ENCODE assay signal across 8 cellular contexts in the genomic region with DNA sequence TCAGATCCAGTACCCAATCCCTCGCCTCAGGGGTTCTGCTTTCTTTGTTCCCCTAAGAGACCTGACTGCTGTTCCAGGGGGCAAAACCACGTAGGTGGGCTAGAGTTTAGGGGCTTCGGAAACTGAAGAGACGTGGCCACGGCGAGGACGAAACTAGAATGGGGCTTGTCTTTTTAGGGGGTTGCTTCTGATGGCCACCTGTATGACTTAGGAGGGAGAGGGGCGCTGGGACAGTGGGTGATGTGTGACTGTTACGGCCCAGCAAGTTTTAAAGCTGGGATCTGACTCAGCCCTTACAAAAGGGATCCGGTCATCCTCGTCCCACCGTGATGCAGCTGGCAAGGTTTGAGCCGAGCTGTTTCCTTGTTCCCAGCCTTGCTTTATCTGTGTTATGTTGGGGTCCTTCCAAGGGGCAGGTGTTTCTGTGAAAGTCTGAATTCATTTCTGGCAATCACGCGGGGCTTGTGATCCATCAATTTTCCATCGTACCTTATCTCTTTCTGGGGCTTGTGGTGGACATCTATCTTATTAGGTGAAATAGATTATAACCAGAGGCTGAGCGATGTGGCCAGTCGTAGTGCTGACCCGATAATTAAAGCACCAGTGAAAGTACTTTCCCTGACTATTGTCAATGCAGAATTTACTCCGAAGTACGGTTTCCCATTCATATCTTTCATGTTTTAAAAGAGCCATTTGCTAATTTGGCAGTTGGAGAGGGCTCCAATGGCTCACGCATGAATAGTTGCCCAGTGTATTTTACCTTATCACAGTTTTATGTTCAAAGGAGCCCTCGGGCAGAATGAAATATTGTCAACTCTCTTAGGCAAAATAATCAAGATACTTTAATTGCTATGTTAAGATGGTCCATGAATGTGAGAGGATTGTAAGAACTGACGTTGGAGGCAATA. TPM values are rescaled to one million over a fixed set of nuclear protein-coding genes. Genes with fewer than 3 reads are reported as not detected.
A peak's percentile ranks its signal among the peaks of the same experiment; 100 is the strongest.
DNase-seq lines count a peak whose midpoint lies in the region; ATAC-seq, FAIRE-seq and TF ChIP-seq lines count a peak whose summit lies in the region.

No MANE protein-coding gene starts in this region.

- CTCF ChIA-PET in endothelial cell of umbilical vein (lab: Charles Lee) = interaction anchor here (1.1 to 10.4 kb wide), 19 partner anchors 9 to 493 kb away, joined by 3 to 113 read pairs (median 5); no protein-coding TSS in a partner anchor

- POLR2A ChIA-PET in endothelial cell of umbilical vein (lab: Charles Lee) = no interaction called here

- H2AFZ ChIP-seq in OCI-LY1 (ENCODE audit: low read length) (no peak overlapping the region), endothelial cell of umbilical vein (ENCODE audit: low read depth, low read length) (peak overlapping the region; percentile 84)

- peak overlapping the region; percentile 3; the same call in 1 of the 2 replicates for H3K4me2 ChIP-seq in OCI-LY1 (ENCODE audit: low read length)
- peak overlapping the region; percentile 91 for H3K4me2 ChIP-seq in endothelial cell of umbilical vein (ENCODE audit: insufficient read depth, low read length)

- no peak for TF ChIP-seq POLR2A in endothelial cell of umbilical vein (IDR thresholded peaks at IDR 0.05; ENCODE audit: low read depth, low read length)

- dilution Hi-C loops in endothelial cell of umbilical vein (cut with MboI; ENCODE audit: extremely low pct_ligation_motif_present, low sequenced_read_pairs) = no loop called here

- peak; percentile 78 for FAIRE-seq in endothelial cell of umbilical vein (lab: Jason Lieb, UNC)

- BruUV-seq in endothelial cell of umbilical vein (replicated peaks; lab: Mats Ljungman, UMichigan) = TSS peak; percentile 21

- H4K20me1 ChIP-seq in OCI-LY1 (ENCODE audit: insufficient read depth, low read length) = no peaks in the 10 kb centered on the region
- H4K20me1 ChIP-seq in endothelial cell of umbilical vein (replicated peaks; ENCODE audit: control insufficient read depth, extremely low read depth, insufficient read depth, low read length) = no peaks in the 10 kb centered on the region

- H3K4me1 ChIP-seq in OCI-LY1 (ENCODE audit: insufficient read depth, low read length, severe bottlenecking) (peaks cover 5% of the 10 kb centered on the region), endothelial cell of umbilical vein (ENCODE audit: control insufficient read depth, extremely low read depth, insufficient read depth, low read length) (peaks cover 30% of the 10 kb centered on the region), muscle layer of colon (ENCODE audit: insufficient read depth, low read length) (peaks cover 13% of the 10 kb centered on the region)

- H3K9ac ChIP-seq in OCI-LY1 (ENCODE audit: low read length) = no peak overlapping the region
- peak overlapping the region; percentile 92 for H3K9ac ChIP-seq in endothelial cell of umbilical vein (replicated peaks; ENCODE audit: extremely low read depth, insufficient read depth, low read length)
- peak overlapping the region; percentile 7 for H3K9ac ChIP-seq in muscle layer of colon (ENCODE audit: low read length)

- no peaks in the 10 kb centered on the region for H3F3A ChIP-seq in OCI-LY1 (ENCODE audit: insufficient read depth, low read length)

- TF ChIP-seq CTCF in OCI-LY1 (IDR thresholded peaks at IDR 0.05; ENCODE audit: low read length) (no peak), endothelial cell of umbilical vein (IDR thresholded peaks at IDR 0.05; ENCODE audit: extremely low read depth in 1 of 2, insufficient read depth in 1 of 2, low read depth in 1 of 2, low read length in 2 of 2) (no peak)

- no peaks in the 10 kb centered on the region for H3K9me2 ChIP-seq in OCI-LY1 (ENCODE audit: low read depth, low read length)

- no peak overlapping the region for H3K27ac ChIP-seq in OCI-LY1 (ENCODE audit: low read depth, low read length, poor library complexity, severe bottlenecking)
- peak overlapping the region; percentile 81 for H3K27ac ChIP-seq in endothelial cell of umbilical vein (ENCODE audit: insufficient read depth, low read depth, low read length)
- no peak overlapping the region for H3K27ac ChIP-seq in muscle layer of colon (ENCODE audit: low read depth, low read length)

- H3K79me2 ChIP-seq in OCI-LY1 (ENCODE audit: insufficient read depth, low read length) (no peaks in the 10 kb centered on the region), endothelial cell of umbilical vein (ENCODE audit: control insufficient read depth, insufficient read depth, low read length) (peaks cover 49% of the 10 kb centered on the region)

- H3K27me3 ChIP-seq in OCI-LY1 (ENCODE audit: insufficient read depth, low read length) (no peaks in the 10 kb centered on the region; the same call in 1 of the 2 replicates), endothelial cell of umbilical vein (ENCODE audit: control insufficient read depth in 2 of 2, insufficient read depth in 2 of 2, low read length in 2 of 2) (no peaks in the 10 kb centered on the region), muscle layer of colon (ENCODE audit: control insufficient read depth in 1 of 2, insufficient read depth in 2 of 2, low read length in 2 of 2) (peaks cover 0 to 7% of the 10 kb centered on the region in 2 donors)

- H3K36me3 ChIP-seq in OCI-LY1 (ENCODE audit: insufficient read depth, low read length) (no peaks in the 10 kb centered on the region), endothelial cell of umbilical vein (ENCODE audit: control insufficient read depth in 2 of 2, extremely low read depth in 1 of 2, insufficient read depth in 2 of 2, low read length in 2 of 2) (no peaks in the 10 kb centered on the region), muscle layer of colon (ENCODE audit: insufficient read depth, low read length) (no peaks in the 10 kb centered on the region)

- H3K9me3 ChIP-seq in OCI-LY1 (ENCODE audit: low read length) (no peaks in the 10 kb centered on the region), endothelial cell of umbilical vein (replicated peaks; ENCODE audit: control insufficient read depth, insufficient read depth, low read length) (no peaks in the 10 kb centered on the region), muscle layer of colon (ENCODE audit: low read length) (no peaks in the 10 kb centered on the region)

- DNase-seq in ELR (ENCODE audit: low read depth) = peak; percentile 76
- peak; percentile 60 for DNase-seq in endothelial cell of umbilical vein (ENCODE audit: low read depth, low spot score)
- DNase-seq in stimulated activated CD4-positive, alpha-beta T cell treated with anti-CD3 and anti-CD28 coated beads, Interleukin-4, amount 100 ng/mL, for 4 hours = no peak
- no peak for DNase-seq in DMS153 treated with DMSO at 0.1 percent for 48 hours (lab: John Stamatoyannopoulos, UW; ENCODE audit: unreplicated experiment)

- intact Hi-C loops in endothelial cell of umbilical vein (cut with micrococcal nuclease) = loop anchor here (1.0 to 10.0 kb wide), 9 partner anchors 58 to 501 kb away; a partner anchor contains a TSS

- H3K4me3 ChIP-seq in OCI-LY1 (ENCODE audit: low read depth, low read length, poor library complexity, severe bottlenecking) (no peak overlapping the region), endothelial cell of umbilical vein (replicated peaks in 1 of 3; ENCODE audit: insufficient read depth in 1 of 3, low read depth in 1 of 3, low read length in 3 of 3) (peak overlapping the region; percentile 72 to 92 (median 80)), muscle layer of colon (ENCODE audit: low read depth in 1 of 2, low read length in 2 of 2) (peak overlapping the region; percentile 36 to 41)

- H3K9me1 ChIP-seq in endothelial cell of umbilical vein (replicated peaks; ENCODE audit: control insufficient read depth, extremely low read depth, insufficient read depth, low read length) = no peaks in the 10 kb centered on the region

- ATAC-seq in GM18498 (IDR thresholded peaks at IDR 0.05; ENCODE audit: unreplicated experiment) = no peak
- no peak for ATAC-seq in GM18858 (IDR thresholded peaks at IDR 0.05; ENCODE audit: unreplicated experiment)

TF ChIP-seq in endothelial cell of umbilical vein, 7 proteins besides CTCF, POLR2A, EP300 and RAD21:
- TF ChIP-seq POLR2AphosphoS5 (IDR thresholded peaks at IDR 0.05; ENCODE audit: insufficient read depth, low read depth, low read length) (no peak), JUN (IDR thresholded peaks at IDR 0.05; ENCODE audit: borderline replicate concordance, insufficient read depth, insufficient read length, low read depth) (no peak), GATA2 (IDR thresholded peaks at IDR 0.05; ENCODE audit: insufficient read depth, insufficient read length, low read depth, low read length) (no peak), EZH2 (IDR thresholded peaks at IDR 0.05; ENCODE audit: borderline replicate concordance, low read depth, low read length, severe bottlenecking) (no peak), MYC (IDR thresholded peaks at IDR 0.05; ENCODE audit: low read depth, low read length) (no peak), FOS (IDR thresholded peaks at IDR 0.05; ENCODE audit: borderline replicate concordance, insufficient read depth, low read length) (no peak)
- TF ChIP-seq, protein P1, sequence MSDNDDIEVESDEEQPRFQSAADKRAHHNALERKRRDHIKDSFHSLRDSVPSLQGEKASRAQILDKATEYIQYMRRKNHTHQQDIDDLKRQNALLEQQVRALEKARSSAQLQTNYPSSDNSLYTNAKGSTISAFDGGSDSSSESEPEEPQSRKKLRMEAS (IDR thresholded peaks at IDR 0.05; ENCODE audit: insufficient read depth, insufficient read length) = no peak

RNA-seq across cellular contexts. Expression of a gene that starts 0.9 kb away (rescaled TPM):
- total RNA-seq in endothelial cell of umbilical vein = 44.5 and 52.0 TPM in 2 replicates
- 17.3 and 21.1 TPM in 2 replicates for polyA plus RNA-seq in endothelial cell of umbilical vein
- 14.8 and 15.4 TPM in 2 replicates for polyA plus RNA-seq in endothelial cell of umbilical vein (2011; cell fraction: cytosol; rRNA removed)
- polyA plus RNA-seq in endothelial cell of umbilical vein (2011; cell fraction: nucleus; rRNA removed) = 22.6 and 27.7 TPM in 2 replicates
- polyA plus RNA-seq in endothelial cell of umbilical vein (2012) = 25.9 and 41.7 TPM in 2 replicates
- 124 and 136 TPM in 2 replicates for polyA minus RNA-seq in endothelial cell of umbilical vein
- polyA minus RNA-seq in endothelial cell of umbilical vein (2011; cell fraction: cytosol; rRNA and poly(A)+ RNA removed) = 60.3 TPM
- polyA minus RNA-seq in endothelial cell of umbilical vein (2011; cell fraction: nucleus; rRNA and poly(A)+ RNA removed) = 95.6 and 142 TPM in 2 replicates

Comparison
In these comparisons a context has a peak if more than half of its experiments do, and no peak if none do; other contexts are left out.
1. DNase-seq: peak in ELR (single experiment) and endothelial cell of umbilical vein (single experiment); none in stimulated activated CD4-positive, alpha-beta T cell treated with anti-CD3 and anti-CD28 coated beads, Interleukin-4, amount 100 ng/mL, for 4 hours (0 of 2) and DMS153 treated with DMSO at 0.1 percent for 48 hours (single experiment).